15 cellular contexts compared by ENCODE assay signal in genomic region chr12:89893972-89894706, GRCh38.
DNase-seq lines count a peak whose midpoint lies in the region; ATAC-seq, FAIRE-seq and TF ChIP-seq lines count a peak whose summit lies in the region.
"Had no signal": no experiment of that assay in that cellular context is flagged by ENCODE, and none has a peak within 500 bp of the region (broad histone marks: within the 10 kb centered on the region; RNA-seq: fewer than 3 reads in every experiment).

No MANE protein-coding gene starts in this region.

- H3K27ac ChIP-seq in GM12878 (ENCODE audit: control insufficient read depth, insufficient read depth) = no peak overlapping the region
- H3K27ac ChIP-seq in upper lobe of right lung = no peak overlapping the region
- H3K27ac ChIP-seq: skin epidermis had no signal

- RAD21 ChIA-PET in GM12878 (lab: Charles Lee; ENCODE audit: unreplicated experiment) = interaction anchor here (0.9 to 2.0 kb wide), 2 partner anchors 25 to 34 kb away, joined by 3 to 7 read pairs; no protein-coding TSS in a partner anchor

- H3K4me1 ChIP-seq in GM12878 (ENCODE audit: control insufficient read depth, insufficient read depth, low read length) = no peaks in the 10 kb centered on the region
- H3K4me1 ChIP-seq in upper lobe of right lung = no peaks in the 10 kb centered on the region

- TF ChIP-seq EP300 in GM12878 (IDR thresholded peaks at IDR 0.05; ENCODE audit: borderline replicate concordance in 1 of 2, control insufficient read depth in 1 of 2, low read depth in 2 of 2, low read length in 2 of 2) = no peak

- POLR2A ChIA-PET in GM12878 (lab: Charles Lee) = interaction anchor here (1.5 kb wide), 1 partner anchor 9 kb away, joined by 6 read pairs; no protein-coding TSS in a partner anchor

- no peaks in the 10 kb centered on the region for H3K79me2 ChIP-seq in GM12878 (ENCODE audit: control insufficient read depth, insufficient read depth, low read length)

- H2AFZ ChIP-seq in GM12878 (ENCODE audit: control insufficient read depth, low read depth, low read length) = peak overlapping the region; percentile 15; the same call in 1 of the 2 replicates

- BruUV-seq in GM12878 (replicated peaks; lab: Mats Ljungman, UMichigan) = no TSS peak

- SMC1A ChIA-PET in GM12878 (lab: Charles Lee; ENCODE audit: uncharacterized antibody, unreplicated experiment) = interaction anchor here (0.5 to 2.4 kb wide), 13 partner anchors 10 to 1147 kb away, joined by 3 to 15 read pairs (median 4); partner anchors contain the start of gene ATP2B1

- in situ Hi-C loops in GM12878 (cut with MboI) = no loop called here

- FAIRE-seq in GM12878 (lab: Jason Lieb, UNC) = no peak

- CTCF ChIA-PET in GM12878 (lab: Yijun Ruan, JAX) = interaction anchor here (1.0 to 1.3 kb wide), 3 partner anchors 10 to 26 kb away, joined by 3 to 4 read pairs (median 4); no protein-coding TSS in a partner anchor

- peak; percentile 27 for DNase-seq in AG09309 (ENCODE audit: low read depth)
- peak; percentile 77 for DNase-seq in HS-27A (ENCODE audit: low read depth)
- DNase-seq in GM12878 (ENCODE audit: low read depth, low spot score) = no peak
- DNase-seq in iris pigment epithelial cell (ENCODE audit: low read depth) = peak; percentile 67
- no peak for DNase-seq in Ammon's horn (ENCODE audit: low spot score)
- no peak for DNase-seq in upper lobe of right lung
- DNase-seq in posterior cingulate gyrus = no peak
- DNase-seq: GF-D8; islet precursor cell; naive thymus-derived CD4-positive, alpha-beta T cell; NCI-H1105 treated with DMSO at 0.1 percent for 48 hours; SIG-M5 had no signal

- WGBS in GM12878 (ENCODE audit: insufficient coverage, insufficient replicate concordance, low lambda C conversion rate, missing lambda C conversion rate) = 43% methylated on average over 1 of the region's 1 CpG

- H3K9ac ChIP-seq in GM12878 (ENCODE audit: control insufficient read depth, insufficient read depth, low read length) = no peak overlapping the region

- no peak for TF ChIP-seq RAD21 in GM12878 (IDR thresholded peaks at IDR 0.05; ENCODE audit: insufficient read depth, low read depth, low read length)

- H4K20me1 ChIP-seq in GM12878 (ENCODE audit: control insufficient read depth, insufficient read depth) = no peaks in the 10 kb centered on the region

- no peak for TF ChIP-seq CTCF in AG09309 (IDR thresholded peaks at IDR 0.05; ENCODE audit: control insufficient read depth, insufficient read depth, low read depth, low read length, missing control alignments)
- TF ChIP-seq CTCF in GM12878 (IDR thresholded peaks at IDR 0.05 in 2 of 3, conservative IDR thresholded peaks at IDR 0.05 in 1 of 3; ENCODE audit: control insufficient read depth in 2 of 3, extremely low read depth in 1 of 3, insufficient read depth in 1 of 3, low read depth in 3 of 3, low read length in 3 of 3) = no peak
- TF ChIP-seq CTCF in upper lobe of right lung (IDR thresholded peaks at IDR 0.05) = no peak

- intact Hi-C loops in GM12878 (cut with micrococcal nuclease; ENCODE audit: unreplicated experiment) = no loop called here
- intact Hi-C loops in upper lobe of right lung (cut with DNase I) = no loop called here
- intact Hi-C loops in posterior cingulate gyrus (cut with DNase I) = no loop called here

- H3K9me3 ChIP-seq in GM12878 (replicated peaks; ENCODE audit: control insufficient read depth, insufficient read depth, low read length) = peaks cover 1% of the 10 kb centered on the region; the same call in 1 of the 3 replicates
- no peaks in the 10 kb centered on the region for H3K9me3 ChIP-seq in upper lobe of right lung

- H3K36me3 ChIP-seq in GM12878 (ENCODE audit: control insufficient read depth in 2 of 2, insufficient read depth in 2 of 2, low read length in 1 of 2) = no peaks in the 10 kb centered on the region
- H3K36me3 ChIP-seq in upper lobe of right lung = no peaks in the 10 kb centered on the region

- ATAC-seq in GM12878 (peak; percentile 61), upper lobe of right lung (no peak), HG03521 (IDR thresholded peaks at IDR 0.05; ENCODE audit: unreplicated experiment) (no peak)
- ATAC-seq: esophagus mucosa; naive thymus-derived CD4-positive, alpha-beta T cell had no signal

- H3K27me3 ChIP-seq in GM12878 (replicated peaks in 1 of 2; ENCODE audit: control insufficient read depth in 2 of 2, insufficient read depth in 2 of 2, low read length in 1 of 2) = no peaks in the 10 kb centered on the region
- H3K27me3 ChIP-seq in upper lobe of right lung = no peaks in the 10 kb centered on the region

- H3K4me3 ChIP-seq in AG09309 (ENCODE audit: control insufficient read depth, low read depth, low read length) (no peak overlapping the region), GM12878 (no peak overlapping the region), upper lobe of right lung (no peak overlapping the region)
- H3K4me3 ChIP-seq: skin epidermis had no signal

- no peak for TF ChIP-seq POLR2A in GM12878 (IDR thresholded peaks at IDR 0.05; ENCODE audit: low read depth, low read length)

- H3K4me2 ChIP-seq in GM12878 (ENCODE audit: control insufficient read depth, insufficient read depth) = no peak overlapping the region

TF ChIP-seq in GM12878, 131 proteins besides CTCF, POLR2A, EP300 and RAD21:
- TF ChIP-seq JUNB (IDR thresholded peaks at IDR 0.05) (peak; percentile 30), MEF2A (IDR thresholded peaks at IDR 0.05; ENCODE audit: insufficient read depth, low read depth, low read length) (0 out of 2 replicates have a peak, but pooled peaks have one; percentile 29), NFIC (IDR thresholded peaks at IDR 0.05; ENCODE audit: low read depth, low read length) (peak; percentile 75; the same call in 1 of the 2 replicates), FOXM1 (IDR thresholded peaks at IDR 0.05; ENCODE audit: low read depth, low read length) (peak; percentile 23; the same call in 1 of the 2 replicates), BCL11A (IDR thresholded peaks at IDR 0.05; ENCODE audit: low read depth, low read length) (no peak)

Comparison
In these comparisons a context has a peak if more than half of its experiments do, and no peak if none do; other contexts are left out.
1. DNase-seq: peak in AG09309 (single experiment), HS-27A (single experiment) and iris pigment epithelial cell (single experiment); none in GM12878 (single experiment), Ammon's horn (single experiment), upper lobe of right lung (single experiment) and posterior cingulate gyrus (0 of 10).